ENCODE assay signal across 8 cellular contexts in the genomic region with DNA sequence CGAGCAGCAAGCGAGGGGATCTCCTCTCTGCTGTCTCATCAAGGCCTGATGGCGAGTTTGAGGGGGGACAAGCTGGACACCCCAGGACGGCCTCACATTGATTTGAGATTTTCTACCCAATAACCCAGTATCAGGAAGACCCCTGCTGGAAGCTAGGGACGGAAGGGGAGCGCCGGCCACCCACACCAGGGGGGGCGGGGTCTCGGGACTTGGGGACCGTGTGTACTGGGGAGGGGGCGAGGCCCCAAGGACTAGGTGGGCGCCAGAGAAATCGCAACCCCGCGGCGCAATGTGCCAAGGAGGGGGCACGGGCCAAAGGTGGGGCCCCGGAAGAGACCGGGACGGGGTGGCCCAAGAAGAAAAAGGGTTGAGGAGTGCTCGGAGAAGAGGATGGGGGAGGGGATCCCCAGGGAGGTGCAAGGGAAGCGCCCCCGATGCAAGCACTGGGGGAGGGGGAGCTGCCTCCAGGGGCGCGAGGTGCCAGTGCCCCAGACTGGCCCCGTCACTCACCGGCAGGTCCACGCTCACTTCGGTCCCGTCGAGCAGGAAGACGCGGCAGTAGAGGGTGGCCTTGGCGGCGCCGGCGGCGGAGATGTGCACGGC. TPM values are rescaled to one million over a fixed set of nuclear protein-coding genes. Genes with fewer than 3 reads are reported as not detected.
DNase-seq lines count a peak whose midpoint lies in the region; ATAC-seq, FAIRE-seq and TF ChIP-seq lines count a peak whose summit lies in the region.

No MANE protein-coding gene starts in this region.

- peak overlapping the region; percentile 80 for H2AFZ ChIP-seq in PC-9
- peak overlapping the region; percentile 23 for H2AFZ ChIP-seq in endothelial cell of umbilical vein (ENCODE audit: low read depth, low read length)

- peak; percentile 9 for ATAC-seq in GM21360 (IDR thresholded peaks at IDR 0.05; ENCODE audit: unreplicated experiment)

- H3K9me3 Mint-ChIP-seq in CD14-positive monocyte (peaks cover 0 to 16% (median 5%) of the 10 kb centered on the region in 7 donors), osteocyte (ENCODE audit: unreplicated experiment) (no peaks in the 10 kb centered on the region)

- peaks cover 47% of the 10 kb centered on the region for H3K4me1 ChIP-seq in PC-9 (replicated peaks; ENCODE audit: insufficient read depth)
- peaks cover 2% of the 10 kb centered on the region for H3K4me1 ChIP-seq in endothelial cell of umbilical vein (ENCODE audit: control insufficient read depth, extremely low read depth, insufficient read depth, low read length)

- H3K27me3 ChIP-seq in PC-9 (ENCODE audit: insufficient read depth, low read depth) = no peaks in the 10 kb centered on the region
- H3K27me3 ChIP-seq in endothelial cell of umbilical vein (ENCODE audit: control insufficient read depth in 2 of 2, insufficient read depth in 2 of 2, low read length in 2 of 2) = peaks cover 28 to 32% of the 10 kb centered on the region in 2 experiments

- H3K27ac ChIP-seq in PC-9 = no peak overlapping the region
- H3K27ac ChIP-seq in endothelial cell of umbilical vein (ENCODE audit: insufficient read depth, low read depth, low read length) = no peak overlapping the region

- H3K4me3 Mint-ChIP-seq in CD14-positive monocyte = peak overlapping the region; percentile 47 to 71
- peak overlapping the region; percentile 83 for H3K4me3 Mint-ChIP-seq in osteocyte (ENCODE audit: unreplicated experiment)

- H3K27ac Mint-ChIP-seq in CD14-positive monocyte (no peak overlapping the region), osteocyte (ENCODE audit: unreplicated experiment) (peak overlapping the region; percentile 73)

- CTCF ChIA-PET in PC-9 (lab: Charles Lee) = interaction anchor here (1.4 kb wide), 1 partner anchor 26 kb away, joined by 4 read pairs; no protein-coding TSS in a partner anchor
- CTCF ChIA-PET in endothelial cell of umbilical vein (lab: Charles Lee) = interaction anchor here (0.5 to 2.0 kb wide), 3 partner anchors 10 to 430 kb away, joined by 3 to 8 read pairs (median 6); no protein-coding TSS in a partner anchor

- no peaks in the 10 kb centered on the region for H3K9me1 ChIP-seq in endothelial cell of umbilical vein (replicated peaks; ENCODE audit: control insufficient read depth, extremely low read depth, insufficient read depth, low read length)

- H3K4me2 ChIP-seq in PC-9 = peak overlapping the region; percentile 87
- H3K4me2 ChIP-seq in endothelial cell of umbilical vein (ENCODE audit: insufficient read depth, low read length) = no peak overlapping the region

- POLR2A ChIA-PET in PC-9 (lab: Charles Lee; ENCODE audit: unreplicated experiment) (no interaction called here), endothelial cell of umbilical vein (lab: Charles Lee) (interaction anchor here (0.6 kb wide), 1 partner anchor 141 kb away, joined by 6 read pairs; no protein-coding TSS in a partner anchor)

- intact Hi-C loops in CD14-positive monocyte (cut with micrococcal nuclease) (loop anchor here in 1 of 2 donors (2.0 kb wide), 1 partner anchor 75 kb away; no protein-coding TSS in a partner anchor), PC-9 (cut with micrococcal nuclease; ENCODE audit: unreplicated experiment) (loop anchor here (2.0 to 10.0 kb wide), 5 partner anchors 137 to 307 kb away; a partner anchor contains a TSS), endothelial cell of umbilical vein (cut with micrococcal nuclease) (loop anchor here (2.0 to 10.0 kb wide), 4 partner anchors 307 to 431 kb away; a partner anchor contains a TSS)

- DNase-seq in CD14-positive monocyte (ENCODE audit: low spot score) = no peak
- DNase-seq in PC-9 = peak in 1 of 2 experiments; percentile 25
- DNase-seq in endothelial cell of umbilical vein (ENCODE audit: low read depth, low spot score) = no peak
- no peak for DNase-seq in osteocyte (ENCODE audit: extremely low spot score, unreplicated experiment)
- DNase-seq in G401 (ENCODE audit: low spot score) = no peak
- no peak for DNase-seq in NCI-H526 treated with DMSO at 0.1 percent for 48 hours (lab: John Stamatoyannopoulos, UW)
- no peak for DNase-seq in GOT3 (lab: John Stamatoyannopoulos, UW)

- peaks cover 26% of the 10 kb centered on the region for H3F3A ChIP-seq in PC-9 (ENCODE audit: insufficient read depth, low read depth)

- H3K4me3 ChIP-seq in PC-9 = peak overlapping the region; percentile 60
- no peak overlapping the region for H3K4me3 ChIP-seq in endothelial cell of umbilical vein (replicated peaks in 1 of 3; ENCODE audit: insufficient read depth in 1 of 3, low read depth in 1 of 3, low read length in 3 of 3)

- TF ChIP-seq POLR2A in endothelial cell of umbilical vein (IDR thresholded peaks at IDR 0.05; ENCODE audit: low read depth, low read length) = no peak

- no peaks in the 10 kb centered on the region for H3K36me3 ChIP-seq in PC-9 (ENCODE audit: low read depth)
- H3K36me3 ChIP-seq in endothelial cell of umbilical vein (ENCODE audit: control insufficient read depth in 2 of 2, extremely low read depth in 1 of 2, insufficient read depth in 2 of 2, low read length in 2 of 2) = no peaks in the 10 kb centered on the region

- H3K79me2 ChIP-seq in PC-9 (ENCODE audit: low read depth) (peaks cover 44% of the 10 kb centered on the region), endothelial cell of umbilical vein (ENCODE audit: control insufficient read depth, insufficient read depth, low read length) (no peaks in the 10 kb centered on the region)

- H3K27me3 Mint-ChIP-seq in CD14-positive monocyte (ENCODE audit: low read depth in 3 of 3) (peaks cover 54 to 79% (median 77%) of the 10 kb centered on the region in 3 donors), osteocyte (ENCODE audit: unreplicated experiment) (peaks cover 10% of the 10 kb centered on the region)

- H3K9me3 ChIP-seq in PC-9 (ENCODE audit: insufficient read depth, low read depth) (no peaks in the 10 kb centered on the region), endothelial cell of umbilical vein (replicated peaks; ENCODE audit: control insufficient read depth, insufficient read depth, low read length) (no peaks in the 10 kb centered on the region)

- FAIRE-seq in endothelial cell of umbilical vein (lab: Jason Lieb, UNC) = no peak

- peaks cover 6% of the 10 kb centered on the region; the same call in 1 of the 2 replicates for H4K20me1 ChIP-seq in PC-9 (ENCODE audit: insufficient read depth)
- H4K20me1 ChIP-seq in endothelial cell of umbilical vein (replicated peaks; ENCODE audit: control insufficient read depth, extremely low read depth, insufficient read depth, low read length) = no peaks in the 10 kb centered on the region

- no TSS peak for BruUV-seq in PC-9 (replicated peaks; lab: Mats Ljungman, UMichigan)
- no TSS peak for BruUV-seq in endothelial cell of umbilical vein (replicated peaks; lab: Mats Ljungman, UMichigan)

- H3K9me2 ChIP-seq in PC-9 (ENCODE audit: insufficient read depth) = no peaks in the 10 kb centered on the region

- dilution Hi-C loops in endothelial cell of umbilical vein (cut with MboI; ENCODE audit: extremely low pct_ligation_motif_present, low sequenced_read_pairs) = no loop called here

- no peak overlapping the region for H3K9ac ChIP-seq in endothelial cell of umbilical vein (replicated peaks; ENCODE audit: extremely low read depth, insufficient read depth, low read length)

- in situ Hi-C loops in G401 (cut with HindIII; ENCODE audit: low sequenced_read_pairs) = no loop called here

- H3K4me1 Mint-ChIP-seq in CD14-positive monocyte (peaks cover 28% of the 10 kb centered on the region), osteocyte (ENCODE audit: unreplicated experiment) (peaks cover 37% of the 10 kb centered on the region)

- no peak for TF ChIP-seq CTCF in CD14-positive monocyte (IDR thresholded peaks at IDR 0.05)
- TF ChIP-seq CTCF in PC-9 (conservative IDR thresholded peaks at IDR 0.05) = no peak
- TF ChIP-seq CTCF in endothelial cell of umbilical vein (IDR thresholded peaks at IDR 0.05; ENCODE audit: extremely low read depth in 1 of 2, insufficient read depth in 1 of 2, low read depth in 1 of 2, low read length in 2 of 2) = no peak
- no peak for TF ChIP-seq CTCF in osteocyte (IDR thresholded peaks at IDR 0.05)

- peaks cover 0 to 2% of the 10 kb centered on the region in 2 donors for H3K36me3 Mint-ChIP-seq in CD14-positive monocyte
- H3K36me3 Mint-ChIP-seq in osteocyte (ENCODE audit: unreplicated experiment) = no peaks in the 10 kb centered on the region

TF ChIP-seq in endothelial cell of umbilical vein, 7 proteins besides CTCF, POLR2A, EP300 and RAD21:
- TF ChIP-seq GATA2 (IDR thresholded peaks at IDR 0.05; ENCODE audit: insufficient read depth, insufficient read length, low read depth, low read length) (no peak), EZH2 (IDR thresholded peaks at IDR 0.05; ENCODE audit: borderline replicate concordance, low read depth, low read length, severe bottlenecking) (peak; percentile 76), MYC (IDR thresholded peaks at IDR 0.05; ENCODE audit: low read depth, low read length) (no peak)

RNA-seq across cellular contexts. Expression of a gene that starts 1.1 kb away (rescaled TPM):
- polyA plus RNA-seq in CD14-positive monocyte (not detected), endothelial cell of umbilical vein (0.10 and 0.11 TPM in 2 replicates)
- total RNA-seq in PC-9 (2021) (4.2 and 5.0 TPM in 2 replicates), endothelial cell of umbilical vein (0.15 and 0.23 TPM in 2 replicates), osteocyte (17.3 and 19.3 TPM in 2 replicates)
- 0.14 and 0.15 TPM in 2 replicates for polyA plus RNA-seq in endothelial cell of umbilical vein (2011; cell fraction: cytosol; rRNA removed)
- polyA plus RNA-seq in endothelial cell of umbilical vein (2011; cell fraction: nucleus; rRNA removed) = 0.22 TPM in 2 replicates
- 0.14 and 0.16 TPM in 2 replicates for polyA plus RNA-seq in endothelial cell of umbilical vein (2012)
- polyA minus RNA-seq in endothelial cell of umbilical vein = 0.38 TPM in 1 of 2 replicates, not detected in the other
- 5.0 TPM for polyA minus RNA-seq in endothelial cell of umbilical vein (2011; cell fraction: cytosol; rRNA and poly(A)+ RNA removed)
- 0.19 and 0.24 TPM in 2 replicates for polyA minus RNA-seq in endothelial cell of umbilical vein (2011; cell fraction: nucleus; rRNA and poly(A)+ RNA removed)
- 3.2 and 6.5 TPM in 2 replicates for total RNA-seq in G401 (2014; rRNA removed; shearing (Covaris generic))
